ENCODE assay signal across 8 cellular contexts in genomic region chr5:140240987-140241706, GRCh38.
DNase-seq lines count a peak whose midpoint lies in the region; ATAC-seq and TF ChIP-seq lines count a peak whose summit lies in the region.

No MANE protein-coding gene starts in this region.

- no peaks in the 10 kb centered on the region for H3K27me3 ChIP-seq in GM23248 (replicated peaks; ENCODE audit: insufficient read depth)
- H3K27me3 ChIP-seq in lung (ENCODE audit: control insufficient read depth, insufficient read depth) = no peaks in the 10 kb centered on the region
- H3K27me3 ChIP-seq in tibial nerve = no peaks in the 10 kb centered on the region

- H4K20me1 ChIP-seq in GM23248 (ENCODE audit: insufficient read depth) = no peaks in the 10 kb centered on the region

- CTCF ChIA-PET in T-cell (lab: Charles Lee) = interaction anchor here (0.6 to 2.1 kb wide), 4 partner anchors 7 to 159 kb away, joined by 4 to 13 read pairs (median 6); partner anchors contain the start of gene HBEGF (in 1 of the 2)

- ATAC-seq in lung (ENCODE audit: insufficient read depth, low FRiP score) (peak; percentile 48), GM21515 (IDR thresholded peaks at IDR 0.05; ENCODE audit: unreplicated experiment) (no peak), T-cell (replicated peaks in 1 of 4) (no peak), HG03280 (IDR thresholded peaks at IDR 0.05; ENCODE audit: unreplicated experiment) (no peak)

- peaks cover 29% of the 10 kb centered on the region for H3K4me1 ChIP-seq in GM23248 (ENCODE audit: insufficient read depth)
- H3K4me1 ChIP-seq in lung (ENCODE audit: control insufficient read depth in 2 of 2, insufficient read depth in 2 of 2, low read length in 2 of 2) = peaks cover 25 to 27% of the 10 kb centered on the region in 2 donors
- peaks cover 0 to 55% (median 32%) of the 10 kb centered on the region in 4 donors for H3K4me1 ChIP-seq in tibial nerve

- DNase-seq in GM23248 = peak; percentile 95
- peak; percentile 51 for DNase-seq in NCI-H82 (lab: John Stamatoyannopoulos, UW)
- DNase-seq in ecto neural progenitor cell (ENCODE audit: low spot score) = peak; percentile 81
- DNase-seq in lung (ENCODE audit: low spot score) = peak; percentile 78
- peak; percentile 69 to 76 for DNase-seq in tibial nerve (ENCODE audit: low spot score in 2 of 2)
- no peak for DNase-seq in T-cell

- POLR2A ChIA-PET in T-cell (lab: Charles Lee) = no interaction called here

- in situ Hi-C loops in GM23248 (cut with MboI) = no loop called here

- no peaks in the 10 kb centered on the region for H3K9me3 Mint-ChIP-seq in T-cell

- peak overlapping the region; percentile 33 for H3K4me2 ChIP-seq in GM23248 (ENCODE audit: unreplicated experiment)

- WGBS in GM23248 (ENCODE audit: low coverage in 1 of 2, low lambda C conversion rate in 2 of 2, missing lambda C conversion rate in 2 of 2), 2 experiments = 6 to 14% methylated on average over 9 of the region's 9 CpGs
- WGBS in lung, 2 donors = 48 to 61% methylated on average over 9 of the region's 9 CpGs
- 27 to 44% methylated on average over 6 to 9 of the region's 9 CpGs for WGBS in tibial nerve, 2 donors

- peaks cover 11% of the 10 kb centered on the region for H3F3A ChIP-seq in GM23248 (ENCODE audit: insufficient read depth)

- H3K36me3 Mint-ChIP-seq in T-cell = peaks cover 5% of the 10 kb centered on the region

- no peak overlapping the region for H3K27ac Mint-ChIP-seq in T-cell

- H3K4me3 Mint-ChIP-seq in T-cell = no peak overlapping the region

- TF ChIP-seq CTCF in lung (IDR thresholded peaks at IDR 0.05; ENCODE audit: control extremely low read depth, extremely low read depth) = no peak
- TF ChIP-seq CTCF in tibial nerve (IDR thresholded peaks at IDR 0.05) = no peak

- H3K36me3 ChIP-seq in GM23248 (ENCODE audit: low read depth) (no peaks in the 10 kb centered on the region), lung (ENCODE audit: control insufficient read depth in 2 of 2, insufficient read depth in 2 of 2, low read length in 2 of 2) (peaks cover 0 to 8% of the 10 kb centered on the region in 2 donors), tibial nerve (peaks cover 0 to 21% (median 0%) of the 10 kb centered on the region in 3 donors)

- H3K79me2 ChIP-seq in GM23248 (ENCODE audit: insufficient read depth) = 0 out of 2 replicates have a peak, but pooled peaks cover 6% of the 10 kb centered on the region

- no peak for TF ChIP-seq POLR2A in tibial nerve (IDR thresholded peaks at IDR 0.05)

- peak overlapping the region; percentile 11; the same call in 1 of the 2 replicates for H3K27ac ChIP-seq in GM23248
- peak overlapping the region; percentile 55 to 85 for H3K27ac ChIP-seq in lung (ENCODE audit: low read depth in 1 of 2, low read length in 1 of 2)
- peak overlapping the region in 2 of 4 donors; percentile 53 to 67 for H3K27ac ChIP-seq in tibial nerve

- H3K4me3 ChIP-seq in GM23248 (no peak overlapping the region), lung (no peak overlapping the region), tibial nerve (no peak overlapping the region)

- H3K9me2 ChIP-seq in GM23248 (ENCODE audit: insufficient read depth) = no peaks in the 10 kb centered on the region

- H3K9me3 ChIP-seq in GM23248 (ENCODE audit: low read depth) (no peaks in the 10 kb centered on the region), lung (ENCODE audit: control insufficient read depth in 2 of 2, insufficient read depth in 1 of 2, low read length in 1 of 2) (peaks cover 0 to 1% of the 10 kb centered on the region in 2 donors), tibial nerve (no peaks in the 10 kb centered on the region)

- H2AFZ ChIP-seq in GM23248 = no peak overlapping the region

- TF ChIP-seq EP300 in tibial nerve (IDR thresholded peaks at IDR 0.05) = peak in 1 of 2 donors; percentile 49

- peak overlapping the region; percentile 27; the same call in 1 of the 2 replicates for H3K9ac ChIP-seq in GM23248

- no peaks in the 10 kb centered on the region for H3K27me3 Mint-ChIP-seq in T-cell

- peaks cover 13 to 18% (median 16%) of the 10 kb centered on the region in 3 donors for H3K4me1 Mint-ChIP-seq in T-cell

Comparison
In these comparisons a context has a peak if more than half of its experiments do, and no peak if none do; other contexts are left out.
1. DNase-seq: peak in GM23248 (single experiment), NCI-H82 (single experiment), ecto neural progenitor cell (single experiment), lung (single experiment) and tibial nerve (2 of 2); none in T-cell (0 of 34).